8 cellular contexts compared by ENCODE assay signal in genomic region chr3:73625124-73625665, GRCh38. TPM values are rescaled to one million over a fixed set of nuclear protein-coding genes. Genes with fewer than 3 reads are reported as not detected.
DNase-seq lines count a peak whose midpoint lies in the region; ATAC-seq and TF ChIP-seq lines count a peak whose summit lies in the region.

No MANE protein-coding gene starts in this region.

- in situ Hi-C loops in G401 (cut with HindIII; ENCODE audit: low sequenced_read_pairs): no loop called here

- no peaks in the 10 kb centered on the region for H3K36me3 ChIP-seq in esophagus squamous epithelium
- no peaks in the 10 kb centered on the region for H3K36me3 ChIP-seq in muscle layer of duodenum (ENCODE audit: control insufficient read depth in 1 of 2, insufficient read depth in 2 of 2, low read length in 2 of 2)

- DNase-seq in AG08396 (ENCODE audit: low spot score) (peak; percentile 59), NCI-H2227 (lab: John Stamatoyannopoulos, UW; ENCODE audit: unreplicated experiment) (peak; percentile 9), esophagus squamous epithelium (lab: John Stamatoyannopoulos, UW) (no peak), NCI-H2171 treated with DMSO at 0.1 percent for 48 hours (lab: John Stamatoyannopoulos, UW) (no peak), G401 (ENCODE audit: low spot score) (no peak)

- H3K27me3 ChIP-seq in esophagus squamous epithelium (peaks cover 0 to 21% (median 0%) of the 10 kb centered on the region in 4 donors), muscle layer of duodenum (ENCODE audit: low read depth, low read length) (no peaks in the 10 kb centered on the region)

- no peak for TF ChIP-seq CTCF in esophagus squamous epithelium (IDR thresholded peaks at IDR 0.05)

- H3K4me1 ChIP-seq in esophagus squamous epithelium (peaks cover 0 to 64% (median 8%) of the 10 kb centered on the region in 3 donors), muscle layer of duodenum (ENCODE audit: control insufficient read depth in 1 of 2, insufficient read depth in 2 of 2, low read length in 2 of 2) (peaks cover 5 to 30% of the 10 kb centered on the region in 2 donors)

- no peak for TF ChIP-seq POLR2A in esophagus squamous epithelium (IDR thresholded peaks at IDR 0.05)

- no peak for ATAC-seq in GM21390 (IDR thresholded peaks at IDR 0.05; ENCODE audit: unreplicated experiment)
- ATAC-seq in GM18873 (IDR thresholded peaks at IDR 0.05; ENCODE audit: low FRiP score, unreplicated experiment): no peak

- 0 to 4% methylated on average over 15 of the region's 21 CpGs for WGBS in esophagus squamous epithelium, 2 donors

- peak overlapping the region; percentile 52 to 73 (median 66) for H3K4me3 ChIP-seq in esophagus squamous epithelium
- H3K4me3 ChIP-seq in muscle layer of duodenum (ENCODE audit: low read depth in 1 of 2, low read length in 2 of 2): peak overlapping the region; percentile 82 to 83

- intact Hi-C loops in esophagus squamous epithelium (cut with DNase I): loop anchor here (10.0 kb wide), 3 partner anchors 90 to 200 kb away; no protein-coding TSS in a partner anchor

- no peaks in the 10 kb centered on the region for H3K9me3 ChIP-seq in esophagus squamous epithelium
- no peaks in the 10 kb centered on the region for H3K9me3 ChIP-seq in muscle layer of duodenum (ENCODE audit: control insufficient read depth in 1 of 2, low read length in 2 of 2)

- H3K27ac ChIP-seq in esophagus squamous epithelium: peak overlapping the region; percentile 77 to 91 (median 84)
- peak overlapping the region; percentile 88 for H3K27ac ChIP-seq in muscle layer of duodenum (ENCODE audit: low read length)

RNA-seq across cellular contexts. Expression of gene PDZRN3, which starts 0.5 kb away (rescaled TPM):
- 10 to 100 TPM; 22.1 to 54.9 (median 38.9) TPM for total RNA-seq in esophagus squamous epithelium
- total RNA-seq in G401 (2014; rRNA removed; shearing (Covaris generic)): 0.14 TPM in 1 of 2 replicates, not detected in the other

Comparison
In these comparisons a context has a peak if more than half of its experiments do, and no peak if none do; other contexts are left out.
1. DNase-seq: peak in AG08396 (single experiment) and NCI-H2227 (single experiment); none in esophagus squamous epithelium (single experiment), NCI-H2171 treated with DMSO at 0.1 percent for 48 hours (single experiment) and G401 (single experiment).
2. RNA of gene PDZRN3, which starts 0.5 kb away (total RNA-seq): 22.1 to 54.9 TPM in esophagus squamous epithelium; 0.14 TPM in G401; every median in the first group is over 10 times any median in the second.